In genomic region chrX:155757366-155757765, GRCh38 we compare ENCODE assay signal across 36 cellular contexts.
"Had no signal": no experiment of that assay in that cellular context is flagged by ENCODE, and none has a peak within 500 bp of the region (broad histone marks: within the 10 kb centered on the region; RNA-seq: fewer than 3 reads in every experiment).

No MANE protein-coding gene starts in this region.

- H3K27me3 ChIP-seq: MG63 had no signal

- H3K36me3 ChIP-seq: MG63 had no signal

- H3K27ac ChIP-seq: KMS-11 had no signal

- H3K4me3 ChIP-seq: MG63 had no signal

- H3K9me3 ChIP-seq: MG63 had no signal

- H3K9ac ChIP-seq: KMS-11 had no signal

- H3K4me2 ChIP-seq: KMS-11 had no signal

- DNase-seq: Karpas-422, Kasumi-1, KG1, MG63, MM.1S, MV-4-11, NCI-H1048, NCI-H1092, NCI-H1092 treated with DMSO at 0.1 percent for 48 hours, NCI-H1105, NCI-H1105 treated with DMSO at 0.1 percent for 48 hours, NCI-H1417, NCI-H1417 treated with DMSO at 0.1 percent for 48 hours, NCI-H1436, NCI-H1436 treated with DMSO at 0.1 percent for 48 hours, NCI-H146, NCI-H1694, NCI-H1694 treated with DMSO at 0.1 percent for 48 hours, NCI-H187, NCI-H187 treated with DMSO at 0.1 percent for 48 hours, NCI-H1930, NCI-H2029, NCI-H2029 treated with DMSO at 0.1 percent for 48 hours, NCI-H2081, NCI-H2081 treated with DMSO at 0.1 percent for 48 hours, NCI-H2107, NCI-H2171, NCI-H2171 treated with DMSO at 0.1 percent for 48 hours, NCI-H2227 treated with DMSO at 0.1 percent for 48 hours, NCI-H226, NCI-H345, NCI-H446, NCI-H446 treated with DMSO at 0.1 percent for 48 hours, NCI-H510A, NCI-H510A treated with DMSO at 0.1 percent for 48 hours had no signal
